ENCODE assay signal across 10 cellular contexts in the genomic region with DNA sequence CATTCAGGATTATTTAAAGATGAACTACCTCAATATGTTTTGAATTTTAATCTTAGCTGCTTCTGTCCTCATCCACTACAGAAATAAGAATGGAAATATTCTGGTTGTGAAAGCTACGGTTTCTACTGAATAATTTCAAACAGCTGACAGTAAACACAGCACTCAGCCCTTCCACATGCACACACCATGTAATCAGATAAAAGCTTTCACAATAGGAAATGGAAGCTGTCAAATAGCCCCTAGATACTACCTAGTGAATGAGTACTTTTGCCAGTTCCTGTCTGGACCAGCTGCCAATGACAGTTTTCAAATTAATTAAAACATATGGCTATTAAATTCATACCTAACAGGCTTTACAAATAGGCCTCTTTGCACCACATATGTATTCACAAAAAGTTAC.
DNase-seq lines count a peak whose midpoint lies in the region; ATAC-seq and TF ChIP-seq lines count a peak whose summit lies in the region.
"Had no signal": no experiment of that assay in that cellular context is flagged by ENCODE, and none has a peak within 500 bp of the region (broad histone marks: within the 10 kb centered on the region; RNA-seq: fewer than 3 reads in every experiment).

No MANE protein-coding gene starts in this region.

- no peaks in the 10 kb centered on the region for H3K27me3 ChIP-seq in BE2C
- H3K27me3 ChIP-seq: spleen had no signal

- ATAC-seq in GM21423 (IDR thresholded peaks at IDR 0.05; ENCODE audit: unreplicated experiment) = peak; percentile 83
- ATAC-seq in GM21526 (IDR thresholded peaks at IDR 0.05; ENCODE audit: low FRiP score, unreplicated experiment) = no peak
- ATAC-seq in GM19467 (IDR thresholded peaks at IDR 0.05; ENCODE audit: unreplicated experiment) = no peak
- ATAC-seq in HG02571 (IDR thresholded peaks at IDR 0.05; ENCODE audit: unreplicated experiment) = no peak
- ATAC-seq: activated CD8-positive, alpha-beta memory T cell treated with anti-CD3 and anti-CD28 coated beads, Interleukin-2, amount 10 ng/mL, durations not matched to agents 7 days and 5 days had no signal

- peak overlapping the region; percentile 20; the same call in 1 of the 2 replicates for H3K4me3 ChIP-seq in BE2C (ENCODE audit: low read depth, low read length)
- H3K4me3 ChIP-seq: spleen had no signal

- no peak for TF ChIP-seq CTCF in BE2C (IDR thresholded peaks at IDR 0.05; ENCODE audit: low read depth, low read length)

- no peaks in the 10 kb centered on the region for H3K36me3 ChIP-seq in BE2C
- H3K36me3 ChIP-seq: spleen had no signal

- no peaks in the 10 kb centered on the region for H3K9me3 ChIP-seq in BE2C
- H3K9me3 ChIP-seq: spleen had no signal

- H3K4me1 ChIP-seq in BE2C = peaks cover 39% of the 10 kb centered on the region

- DNase-seq in BE2C (peak; percentile 37), NCI-H2029 treated with DMSO at 0.1 percent for 48 hours (lab: John Stamatoyannopoulos, UW) (peak; percentile 24), cerebellum (ENCODE audit: low spot score) (peak; percentile 25)
- DNase-seq in activated T-cell treated with anti-CD3 and anti-CD28 coated beads, Interleukin-2, amount 50 U/mL, for 1 hour = no peak
- DNase-seq: activated CD8-positive, alpha-beta memory T cell treated with anti-CD3 and anti-CD28 coated beads, Interleukin-2, amount 10 ng/mL, durations not matched to agents 7 days and 5 days; spleen had no signal
